ENCODE assay signal across 16 cellular contexts in genomic region chr10:95346715-95347401, GRCh38. TPM values are rescaled to one million over a fixed set of nuclear protein-coding genes. Genes with fewer than 3 reads are reported as not detected.
DNase-seq lines count a peak whose midpoint lies in the region; ATAC-seq, FAIRE-seq and TF ChIP-seq lines count a peak whose summit lies in the region.
"Had no signal": no experiment of that assay in that cellular context is flagged by ENCODE, and none has a peak within 500 bp of the region (broad histone marks: within the 10 kb centered on the region; RNA-seq: fewer than 3 reads in every experiment).

No MANE protein-coding gene starts in this region.

- DNase-seq in A172 (ENCODE audit: low spot score) (peak; percentile 49), HuH-7 (ENCODE audit: low spot score) (peak; percentile 61), body of pancreas (peak in 1 of 4 donors; percentile 21), kidney epithelial cell (ENCODE audit: low read depth) (peak; percentile 18), COR-L47 (lab: John Stamatoyannopoulos, UW) (no peak), GM12892 (ENCODE audit: insufficient read length) (no peak), NCI-H1930 (lab: John Stamatoyannopoulos, UW) (no peak)
- DNase-seq: activated naive CD4-positive, alpha-beta T cell treated with anti-CD3 and anti-CD28 coated beads, Interleukin-2, amount 10 ng/mL, durations not matched to agents 7 days and 5 days; central memory CD4-positive, alpha-beta T cell; heart right ventricle; NCI-H1105; stomach; T-helper 1 cell had no signal

- peak; percentile 61 for ATAC-seq in body of pancreas
- ATAC-seq in GM21526 (IDR thresholded peaks at IDR 0.05; ENCODE audit: low FRiP score, unreplicated experiment): no peak

- H3K36me3 ChIP-seq in body of pancreas (replicated peaks in 1 of 2; ENCODE audit: insufficient read depth in 1 of 2, low read depth in 2 of 2): no peaks in the 10 kb centered on the region
- H3K36me3 ChIP-seq in kidney epithelial cell (ENCODE audit: control insufficient read depth, insufficient read depth, low read length): no peaks in the 10 kb centered on the region

- TF ChIP-seq CTCF in body of pancreas (IDR thresholded peaks at IDR 0.05) (no peak), kidney epithelial cell (IDR thresholded peaks at IDR 0.05; ENCODE audit: insufficient read depth, low read length, poor library complexity, severe bottlenecking) (no peak)

- H3K27ac ChIP-seq in body of pancreas: peak overlapping the region in 2 of 4 donors; percentile 51 to 58

- TF ChIP-seq POLR2A in body of pancreas (IDR thresholded peaks at IDR 0.05) (no peak), GM12892 (IDR thresholded peaks at IDR 0.05; ENCODE audit: low read depth, low read length) (no peak)

- H3K27me3 ChIP-seq in body of pancreas (no peaks in the 10 kb centered on the region), kidney epithelial cell (ENCODE audit: control insufficient read depth, insufficient read depth, low read length) (no peaks in the 10 kb centered on the region)
- H3K27me3 ChIP-seq: heart right ventricle, stomach had no signal

- H3K4me3 ChIP-seq in body of pancreas (no peak overlapping the region), kidney epithelial cell (ENCODE audit: low read depth, low read length) (no peak overlapping the region)
- H3K4me3 ChIP-seq: heart right ventricle, smooth muscle cell, stomach had no signal

- 74 to 82% methylated on average over 2 of the region's 2 CpGs for WGBS in body of pancreas, 2 donors

- intact Hi-C loops in body of pancreas (cut with DNase I): no loop called here

- peaks cover 36% of the 10 kb centered on the region for H3K4me1 ChIP-seq in body of pancreas

- FAIRE-seq in GM12892 (lab: Jason Lieb, UNC): no peak
- FAIRE-seq: D721Med had no signal

- no peaks in the 10 kb centered on the region for H3K9me3 ChIP-seq in body of pancreas
- H3K9me3 ChIP-seq: heart right ventricle, stomach had no signal

RNA-seq across cellular contexts. Expression of gene PDLIM1, which starts 56.1 kb away (rescaled TPM):
- 18.9 and 20.9 TPM in 2 replicates for total RNA-seq in A172 (2014; rRNA removed; shearing (Covaris generic))
- total RNA-seq in body of pancreas: 10 to 100 TPM; 41.5 to 66.2 TPM
- 54.7 and 58.1 TPM in 2 replicates for total RNA-seq in kidney epithelial cell
- polyA plus RNA-seq in GM12892 (2012; ENCODE audit: missing spikeins): 305 TPM

Comparison
In these comparisons a context has a peak if more than half of its experiments do, and no peak if none do; other contexts are left out.
1. DNase-seq: peak in A172 (single experiment), HuH-7 (single experiment) and kidney epithelial cell (single experiment); none in COR-L47 (single experiment), GM12892 (single experiment) and NCI-H1930 (0 of 2).